In genomic region chr4:20700007-20700761, GRCh38 we compare ENCODE assay signal across 7 cellular contexts. TPM values are rescaled to one million over a fixed set of nuclear protein-coding genes. Genes with fewer than 3 reads are reported as not detected.
DNase-seq lines count a peak whose midpoint lies in the region; ATAC-seq and TF ChIP-seq lines count a peak whose summit lies in the region.

TSS of gene PACRGL (plus strand) at chr4:20700458. CDS start at chr4:20704482, 4,024 bp downstream.

- WGBS in hepatocyte (ENCODE audit: low lambda C conversion rate, missing lambda C conversion rate), result under 1% methylated on average over 50 of the region's 60 CpGs

- no peak for TF ChIP-seq CTCF in hepatocyte (IDR thresholded peaks at IDR 0.05; ENCODE audit: poor library complexity)

- peak; percentile 98 to 100 for DNase-seq in NCI-H2081 (lab: John Stamatoyannopoulos, UW)
- DNase-seq in T1000 (lab: John Stamatoyannopoulos, UW), result peak; percentile 96
- DNase-seq in astrocyte of the hippocampus (ENCODE audit: low read depth, low spot score), result peak; percentile 97
- DNase-seq in hepatocyte (ENCODE audit: low spot score), result peak; percentile 98
- peak; percentile 83 for DNase-seq in renal cortical epithelial cell (ENCODE audit: low read depth)

- H3K4me3 ChIP-seq in hepatocyte, result peak within 1 kb of the TSS; percentile 68

- H3K9me3 ChIP-seq in hepatocyte (ENCODE audit: low read depth), result no peaks in the 10 kb centered on the region

- peak within 1 kb of the TSS; percentile 95 for H2AFZ ChIP-seq in hepatocyte

- ATAC-seq in GM18508 (IDR thresholded peaks at IDR 0.05; ENCODE audit: insufficient read depth, unreplicated experiment), result peak; percentile 98
- ATAC-seq in HG03025 (IDR thresholded peaks at IDR 0.05; ENCODE audit: low FRiP score, unreplicated experiment), result peak; percentile 100

- no peaks in the 10 kb centered on the region for H3K9me2 ChIP-seq in hepatocyte (replicated peaks; ENCODE audit: insufficient read depth)

- peak within 1 kb of the TSS; percentile 83 for H3K4me2 ChIP-seq in hepatocyte

- no peaks in the 10 kb centered on the region for H3K36me3 ChIP-seq in hepatocyte (replicated peaks; ENCODE audit: insufficient read depth, low read depth)

- no peaks in the 10 kb centered on the region for H4K20me1 ChIP-seq in hepatocyte (ENCODE audit: insufficient read depth, poor library complexity, severe bottlenecking)

- peak within 1 kb of the TSS; percentile 79 for H3K27ac ChIP-seq in hepatocyte

- H3K4me1 ChIP-seq in hepatocyte (ENCODE audit: insufficient read depth), result peaks cover 5% of the 10 kb centered on the region

- H3K27me3 ChIP-seq in hepatocyte, result no peaks in the 10 kb centered on the region

- peaks cover 18% of the 10 kb centered on the region for H3K79me2 ChIP-seq in hepatocyte

RNA-seq across cellular contexts. Expression of gene PACRGL, which starts in this region (rescaled TPM):
- total RNA-seq in hepatocyte (16.0 and 18.3 TPM in 2 replicates), renal cortical epithelial cell (35.4 and 38.6 TPM in 2 replicates)
- polyA plus RNA-seq in hepatocyte, result 10.4 and 11.1 TPM in 2 replicates

Comparison
In these comparisons a context has a peak if more than half of its experiments do, and no peak if none do; other contexts are left out.
1. Peak in every context shown above with its lines: DNase-seq, ATAC-seq, H3K4me3 ChIP-seq and H3K27ac ChIP-seq.